ENCODE assay signal across 13 cellular contexts in the genomic region with DNA sequence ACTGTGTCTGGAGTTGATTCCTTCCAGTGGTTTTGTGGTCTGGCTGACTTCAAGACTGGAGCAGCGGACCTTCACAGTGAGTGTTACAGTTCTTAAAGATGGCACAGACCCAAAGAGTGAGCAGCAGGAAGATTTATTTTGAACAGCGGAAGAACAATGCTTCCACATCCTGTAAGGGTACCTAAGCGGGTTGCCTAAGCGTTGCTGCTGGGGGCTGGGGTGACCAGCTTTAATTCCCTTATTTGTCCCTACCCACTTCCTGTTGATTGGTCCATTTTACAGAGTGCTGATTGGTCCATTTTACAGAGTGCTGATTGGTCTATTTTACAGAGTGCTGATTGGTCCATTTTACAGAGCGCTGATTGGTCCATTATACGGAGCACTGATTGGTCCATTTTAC. TPM values are rescaled to one million over a fixed set of nuclear protein-coding genes. Genes with fewer than 3 reads are reported as not detected.
A peak's percentile ranks its signal among the peaks of the same experiment; 100 is the strongest.
DNase-seq lines count a peak whose midpoint lies in the region; ATAC-seq and TF ChIP-seq lines count a peak whose summit lies in the region.
"Had no signal": no experiment of that assay in that cellular context is flagged by ENCODE, and none has a peak within 500 bp of the region (broad histone marks: within the 10 kb centered on the region; RNA-seq: fewer than 3 reads in every experiment).

No MANE protein-coding gene starts in this region.

- H3K4me1 Mint-ChIP-seq in Calu3 (ENCODE audit: low read depth, unreplicated experiment): peaks cover 30% of the 10 kb centered on the region

- intact Hi-C loops in Calu3 (cut with micrococcal nuclease; ENCODE audit: unreplicated experiment) (no loop called here), lower lobe of right lung (cut with DNase I) (no loop called here)

- H3K36me3 Mint-ChIP-seq in Calu3 (ENCODE audit: insufficient read depth, unreplicated experiment): peaks cover 8% of the 10 kb centered on the region

- H3K4me3 Mint-ChIP-seq in Calu3 (ENCODE audit: low read depth, unreplicated experiment): no peak overlapping the region
- H3K4me3 Mint-ChIP-seq: activated T-helper 1 cell treated with anti-CD3 and anti-CD28 coated beads, Interleukin-12 subunit alpha, Interleukin-12 subunit beta, Interleukin-2, Interleukin-4 antibody, amounts not matched to agents 30 ng/mL and 10 ng/mL and 1 ng/mL, durations not matched to agents 14 hours and 24 hours and 36 hours; stimulated activated naive CD8-positive, alpha-beta T cell treated with anti-CD3 and anti-CD28 coated beads, Interleukin-15, Interleukin-2, amounts not matched to agents 100 ng/mL and 50 ng/mL, for 24 hours; T-helper 1 cell treated with Interleukin-12 subunit alpha and Interleukin-12 subunit beta and Interleukin-4 antibody, amounts not matched to agents 30 μg/mL and 1 μg/mL, for 36 hours had no signal

- no peaks in the 10 kb centered on the region for H3K27me3 Mint-ChIP-seq in Calu3 (ENCODE audit: unreplicated experiment)

- H3K4me3 ChIP-seq in lower lobe of right lung: no peak overlapping the region
- H3K4me3 ChIP-seq: lung, spleen had no signal

- H3K9me3 Mint-ChIP-seq in Calu3 (ENCODE audit: low read depth, unreplicated experiment): peaks cover 8% of the 10 kb centered on the region

- H3K27ac Mint-ChIP-seq in Calu3 (ENCODE audit: unreplicated experiment): peak overlapping the region; percentile 87
- H3K27ac Mint-ChIP-seq: stimulated activated naive CD8-positive, alpha-beta T cell treated with anti-CD3 and anti-CD28 coated beads, Interleukin-15, Interleukin-2, amounts not matched to agents 100 ng/mL and 50 ng/mL, for 24 hours; T-helper 1 cell treated with Interleukin-12 subunit alpha and Interleukin-12 subunit beta and Interleukin-4 antibody, amounts not matched to agents 30 μg/mL and 1 μg/mL, for 36 hours had no signal

- no TSS peak for BruUV-seq in Calu3 (replicated peaks; lab: Mats Ljungman, UMichigan)

- no peak for ATAC-seq in HG03457 (IDR thresholded peaks at IDR 0.05; ENCODE audit: unreplicated experiment)
- ATAC-seq in lower lobe of right lung: no peak

- H3K27ac ChIP-seq in epithelial cell of prostate: peak overlapping the region; percentile 97
- no peak overlapping the region for H3K27ac ChIP-seq in lower lobe of right lung
- H3K27ac ChIP-seq: spleen had no signal

- H3K4me1 ChIP-seq in lower lobe of right lung: no peaks in the 10 kb centered on the region
- H3K4me1 ChIP-seq: spleen had no signal

- no peak for DNase-seq in Calu3
- DNase-seq in RPMI7951 (ENCODE audit: low read depth): peak; percentile 99
- DNase-seq in epithelial cell of prostate (ENCODE audit: low read depth, low spot score): peak; percentile 76
- peak; percentile 26 for DNase-seq in non-pigmented ciliary epithelial cell (ENCODE audit: low read depth)
- no peak for DNase-seq in midbrain (lab: John Stamatoyannopoulos, UW)
- no peak for DNase-seq in activated CD4-positive, alpha-beta T cell treated with anti-CD3 and anti-CD28 coated beads, Interleukin-2, amount 50 U/mL, for 1 hour
- no peak for DNase-seq in lower lobe of right lung
- DNase-seq: spleen had no signal

- no peak for TF ChIP-seq CTCF in Calu3 (IDR thresholded peaks at IDR 0.05; ENCODE audit: unreplicated experiment)
- no peak for TF ChIP-seq CTCF in lower lobe of right lung (IDR thresholded peaks at IDR 0.05)

- CTCF ChIA-PET in Calu3 (lab: Charles Lee): no interaction called here

- no peaks in the 10 kb centered on the region for H3K27me3 ChIP-seq in lower lobe of right lung (ENCODE audit: low read depth)
- H3K27me3 ChIP-seq: spleen had no signal

- H3K36me3 ChIP-seq in lower lobe of right lung: no peaks in the 10 kb centered on the region
- H3K36me3 ChIP-seq: spleen had no signal

- H3K9me3 ChIP-seq in lower lobe of right lung: no peaks in the 10 kb centered on the region

RNA-seq across cellular contexts. Expression of a gene that starts 13.2 kb away (rescaled TPM):
- total RNA-seq in Calu3 (2022) (0.73 and 1.7 TPM in 2 replicates), lower lobe of right lung (not detected)
- 1.4 and 2.6 TPM in 2 replicates for total RNA-seq in RPMI7951 (2014; rRNA removed; shearing (Covaris generic))
- total RNA-seq: activated T-helper 1 cell treated with anti-CD3 and anti-CD28 coated beads, Interleukin-12 subunit alpha, Interleukin-12 subunit beta, Interleukin-2, Interleukin-4 antibody, amounts not matched to agents 30 ng/mL and 10 ng/mL and 1 ng/mL, durations not matched to agents 14 hours and 24 hours and 36 hours; lung; spleen had no signal

RNA-seq across cellular contexts. Expression of a gene that starts 34.8 kb away (rescaled TPM):
- total RNA-seq in Calu3 (2022) (26.4 and 62.5 TPM in 2 replicates), lower lobe of right lung (not detected)
- total RNA-seq in RPMI7951 (2014; rRNA removed; shearing (Covaris generic)): 4.0 TPM in 2 replicates
- total RNA-seq: activated T-helper 1 cell treated with anti-CD3 and anti-CD28 coated beads, Interleukin-12 subunit alpha, Interleukin-12 subunit beta, Interleukin-2, Interleukin-4 antibody, amounts not matched to agents 30 ng/mL and 10 ng/mL and 1 ng/mL, durations not matched to agents 14 hours and 24 hours and 36 hours; spleen had no signal

Comparison
In these comparisons a context has a peak if more than half of its experiments do, and no peak if none do; other contexts are left out.
1. DNase-seq: peak in RPMI7951 (single experiment), epithelial cell of prostate (single experiment) and non-pigmented ciliary epithelial cell (single experiment); none in Calu3 (single experiment), midbrain (single experiment), activated CD4-positive, alpha-beta T cell treated with anti-CD3 and anti-CD28 coated beads, Interleukin-2, amount 50 U/mL, for 1 hour (single experiment) and lower lobe of right lung (single experiment).